11 cellular contexts compared by ENCODE assay signal in the genomic region with DNA sequence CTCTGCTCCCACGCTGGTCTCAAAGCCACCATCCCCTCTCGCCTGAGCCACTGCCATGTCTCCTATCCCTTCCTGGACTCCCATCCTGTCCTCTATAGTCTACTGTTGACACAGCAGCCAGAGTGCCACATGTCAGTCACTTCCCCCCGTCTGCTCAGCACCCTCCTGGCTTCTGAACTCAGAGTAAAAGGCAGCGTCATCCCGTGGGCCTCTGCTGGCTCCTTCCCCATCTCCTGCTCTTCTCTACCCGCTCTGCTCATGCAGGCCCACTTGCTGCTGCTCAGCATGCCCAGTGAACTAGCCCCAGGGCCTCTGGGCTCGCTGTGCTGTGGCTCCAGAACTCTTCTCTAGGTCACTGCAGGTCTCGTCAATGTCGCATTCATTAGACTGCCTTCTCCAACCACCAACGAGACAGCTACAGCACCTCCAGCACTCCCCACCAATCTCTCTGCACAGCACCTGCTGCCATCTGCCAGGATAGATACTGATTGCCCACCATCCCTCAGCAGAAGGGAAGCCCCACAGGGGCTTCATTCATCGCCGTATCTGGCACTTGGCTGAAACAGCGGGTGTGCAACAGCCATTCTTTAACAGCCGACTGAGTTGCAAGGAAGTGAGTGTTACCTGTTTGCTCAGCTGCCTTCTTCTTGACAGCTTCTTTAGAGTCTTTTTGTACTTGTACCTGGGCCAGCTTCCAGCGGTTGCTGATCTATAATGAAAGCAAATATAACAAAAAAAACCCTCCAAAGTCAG. TPM values are rescaled to one million over a fixed set of nuclear protein-coding genes. Genes with fewer than 3 reads are reported as not detected.
DNase-seq lines count a peak whose midpoint lies in the region; ATAC-seq and TF ChIP-seq lines count a peak whose summit lies in the region.
"Had no signal": no experiment of that assay in that cellular context is flagged by ENCODE, and none has a peak within 500 bp of the region (broad histone marks: within the 10 kb centered on the region; RNA-seq: fewer than 3 reads in every experiment).

No MANE protein-coding gene starts in this region.

- 83 to 85% methylated on average over 15 of the region's 15 CpGs for WGBS in heart right ventricle, 2 donors

- POLR2A ChIA-PET in Panc1 (lab: Charles Lee), result no interaction called here

- H3K27ac ChIP-seq in Panc1 (ENCODE audit: low read length) (no peak overlapping the region), heart right ventricle (no peak overlapping the region)

- peaks cover 25% of the 10 kb centered on the region for H3K36me3 ChIP-seq in Panc1 (ENCODE audit: control insufficient read depth, insufficient read depth, low read length)
- H3K36me3 ChIP-seq in heart right ventricle, result peaks cover 1 to 100% (median 95%) of the 10 kb centered on the region in 9 donors
- peaks cover 88% of the 10 kb centered on the region for H3K36me3 ChIP-seq in HAP-1 (replicated peaks)
- H3K36me3 ChIP-seq in MG63, result peaks cover 75% of the 10 kb centered on the region

- H3K27me3 ChIP-seq in Panc1 (ENCODE audit: control insufficient read depth, insufficient read depth, low read length), result no peaks in the 10 kb centered on the region
- no peaks in the 10 kb centered on the region for H3K27me3 ChIP-seq in heart right ventricle
- no peaks in the 10 kb centered on the region for H3K27me3 ChIP-seq in HAP-1 (ENCODE audit: low read depth)
- no peaks in the 10 kb centered on the region for H3K27me3 ChIP-seq in MG63

- DNase-seq in DMS53 (lab: John Stamatoyannopoulos, UW), result peak; percentile 61
- peak; percentile 85 for DNase-seq in NCI-H128 (lab: John Stamatoyannopoulos, UW; ENCODE audit: unreplicated experiment)
- no peak for DNase-seq in Panc1 (ENCODE audit: low read depth, low spot score)
- DNase-seq in mesenteric fat pad (ENCODE audit: low spot score), result peak; percentile 86
- no peak for DNase-seq in heart right ventricle
- no peak for DNase-seq in HAP-1 (ENCODE audit: low spot score in 2 of 2)
- no peak for DNase-seq in NCI-H446 treated with DMSO at 0.1 percent for 48 hours (lab: John Stamatoyannopoulos, UW)
- DNase-seq in MG63, result no peak
- DNase-seq: NCI-H226 had no signal

- H3K4me1 ChIP-seq in Panc1 (ENCODE audit: control insufficient read depth, insufficient read depth, low read length) (no peaks in the 10 kb centered on the region), heart right ventricle (no peaks in the 10 kb centered on the region), HAP-1 (no peaks in the 10 kb centered on the region)

- in situ Hi-C loops in Panc1 (cut with HindIII; ENCODE audit: low pct_unique_long_range_greater_than_20kb, low sequenced_read_pairs), result no loop called here
- in situ Hi-C loops in HAP-1 (cut with MboI; ENCODE audit: low sequenced_read_pairs), result no loop called here

- H3K9me3 ChIP-seq in Panc1 (ENCODE audit: control insufficient read depth, insufficient read depth, low read depth, low read length) (no peaks in the 10 kb centered on the region), heart right ventricle (no peaks in the 10 kb centered on the region), HAP-1 (no peaks in the 10 kb centered on the region), MG63 (no peaks in the 10 kb centered on the region)

- no peak overlapping the region for H3K4me3 ChIP-seq in Panc1 (ENCODE audit: low read depth in 2 of 2, low read length in 2 of 2)
- H3K4me3 ChIP-seq in heart right ventricle, result no peak overlapping the region
- H3K4me3 ChIP-seq in HAP-1, result no peak overlapping the region
- no peak overlapping the region for H3K4me3 ChIP-seq in MG63

- no TSS peak for BruUV-seq in Panc1 (replicated peaks; lab: Mats Ljungman, UMichigan)

- intact Hi-C loops in Panc1 (cut with micrococcal nuclease; ENCODE audit: unreplicated experiment), result no loop called here
- intact Hi-C loops in heart right ventricle (cut with DNase I), result no loop called here

- CTCF ChIA-PET in Panc1 (lab: Charles Lee), result no interaction called here

- ATAC-seq in Panc1 (peak; percentile 29; the same call in 1 of the 2 replicates), heart right ventricle (no peak)

- no peak for TF ChIP-seq CTCF in Panc1 (IDR thresholded peaks at IDR 0.05)
- no peak for TF ChIP-seq CTCF in heart right ventricle (IDR thresholded peaks at IDR 0.05)

RNA-seq across cellular contexts. Expression of a gene that starts 11.8 kb away (rescaled TPM):
- total RNA-seq in Panc1 (2021; ENCODE audit: unreplicated experiment) (249 TPM), mesenteric fat pad (103 TPM), heart right ventricle (10 to 100 TPM; 35.4 to 80.6 (median 49.8) TPM)
- polyA plus RNA-seq in Panc1 (2012; ENCODE audit: insufficient read length), result 413 TPM
- polyA plus RNA-seq in heart right ventricle, result 100 to 1,000 TPM in 1 of 2 donors, 10 to 100 TPM in 1; 88.4 to 158 TPM
- total RNA-seq in MG63 (2014; rRNA removed; shearing (Covaris generic); ENCODE audit: low replicate concordance), result 24.0 and 39.3 TPM in 2 replicates

RNA-seq across cellular contexts. Expression of a gene that starts 24.6 kb away (rescaled TPM):
- total RNA-seq in Panc1 (2021; ENCODE audit: unreplicated experiment) (0.41 TPM), mesenteric fat pad (not detected), heart right ventricle (not detected)
- 0.88 TPM for polyA plus RNA-seq in Panc1 (2012; ENCODE audit: insufficient read length)
- polyA plus RNA-seq in heart right ventricle, result under 1 TPM in 1 of 2 donors, not detected in 1; 0.01 TPM
- not detected in 2 replicates for total RNA-seq in MG63 (2014; rRNA removed; shearing (Covaris generic); ENCODE audit: low replicate concordance)
- total RNA-seq: bronchial epithelial cell, esophagus mucosa had no signal

RNA-seq across cellular contexts. Expression of a gene that starts 28.0 kb away (rescaled TPM):
- total RNA-seq in Panc1 (2021; ENCODE audit: unreplicated experiment), result 93.1 TPM
- polyA plus RNA-seq in Panc1 (2012; ENCODE audit: insufficient read length), result 67.5 TPM
- total RNA-seq in mesenteric fat pad, result 46.8 TPM
- 10 to 100 TPM; 18.4 to 26.5 (median 21.4) TPM for total RNA-seq in heart right ventricle
- polyA plus RNA-seq in heart right ventricle, result 10 to 100 TPM; 20.3 to 34.7 TPM
- total RNA-seq in MG63 (2014; rRNA removed; shearing (Covaris generic); ENCODE audit: low replicate concordance), result 45.6 and 55.2 TPM in 2 replicates

RNA-seq across cellular contexts. Expression of a gene that starts 59.2 kb away (rescaled TPM):
- total RNA-seq in Panc1 (2021; ENCODE audit: unreplicated experiment) (196 TPM), mesenteric fat pad (128 TPM), heart right ventricle (100 to 1,000 TPM in 6 of 10 donors, 10 to 100 TPM in 4; 77.4 to 138 (median 108) TPM)
- polyA plus RNA-seq in Panc1 (2012; ENCODE audit: insufficient read length), result 181 TPM
- polyA plus RNA-seq in heart right ventricle, result 10 to 100 TPM; 66.0 to 96.9 TPM
- total RNA-seq in MG63 (2014; rRNA removed; shearing (Covaris generic); ENCODE audit: low replicate concordance), result 26.0 and 53.3 TPM in 2 replicates

Comparison
In these comparisons a context has a peak if more than half of its experiments do, and no peak if none do; other contexts are left out.
1. DNase-seq: peak in DMS53 (single experiment), NCI-H128 (single experiment) and mesenteric fat pad (single experiment); none in Panc1 (single experiment), heart right ventricle (0 of 2), HAP-1 (0 of 2), NCI-H446 treated with DMSO at 0.1 percent for 48 hours (single experiment) and MG63 (single experiment).